Comparison of ENCODE assay signal across 9 cellular contexts in genomic region chr6:142833054-142833453, GRCh38.
DNase-seq lines count a peak whose midpoint lies in the region; ATAC-seq and TF ChIP-seq lines count a peak whose summit lies in the region.
"Had no signal": no experiment of that assay in that cellular context is flagged by ENCODE, and none has a peak within 500 bp of the region (broad histone marks: within the 10 kb centered on the region; RNA-seq: fewer than 3 reads in every experiment).

No MANE protein-coding gene starts in this region.

- POLR2A ChIA-PET in activated CD4-positive, alpha-beta T cell treated with anti-CD3 and anti-CD28 coated beads for 36 hours (lab: Charles Lee), result interaction anchor here (0.7 to 1.0 kb wide), 2 partner anchors 10 to 20 kb away, joined by 3 to 4 read pairs; no protein-coding TSS in a partner anchor
- POLR2A ChIA-PET in RWPE1 (lab: Yijun Ruan, JAX; ENCODE audit: low non-redundant PET), result no interaction called here

- TF ChIP-seq CTCF in RWPE1 (conservative IDR thresholded peaks at IDR 0.05; ENCODE audit: low read depth), result no peak
- no peak for TF ChIP-seq CTCF in smooth muscle cell (IDR thresholded peaks at IDR 0.05; ENCODE audit: borderline replicate concordance, insufficient read depth, poor library complexity, severe bottlenecking)

- H3K4me1 Mint-ChIP-seq in activated CD4-positive, alpha-beta T cell treated with anti-CD3 and anti-CD28 coated beads for 36 hours, result peaks cover 80% of the 10 kb centered on the region

- no peaks in the 10 kb centered on the region for H3F3A ChIP-seq in smooth muscle cell (ENCODE audit: low read depth)

- peak overlapping the region; percentile 75 for H3K4me2 ChIP-seq in smooth muscle cell

- H3K27me3 ChIP-seq in smooth muscle cell (ENCODE audit: low read depth), result no peaks in the 10 kb centered on the region

- H3K27ac Mint-ChIP-seq in activated CD4-positive, alpha-beta T cell treated with anti-CD3 and anti-CD28 coated beads for 36 hours, result peak overlapping the region; percentile 81

- no peaks in the 10 kb centered on the region for H3K36me3 ChIP-seq in smooth muscle cell (ENCODE audit: low read depth)

- H3K27ac ChIP-seq in RWPE1 (no peak overlapping the region), smooth muscle cell (ENCODE audit: low read depth) (peak overlapping the region; percentile 81)

- no peaks in the 10 kb centered on the region for H3K4me1 ChIP-seq in smooth muscle cell (ENCODE audit: low read depth)

- 0% methylated on average over 1 of the region's 1 CpG for WGBS in smooth muscle cell (ENCODE audit: low lambda C conversion rate)

- H3K36me3 Mint-ChIP-seq in activated CD4-positive, alpha-beta T cell treated with anti-CD3 and anti-CD28 coated beads for 36 hours (ENCODE audit: low read depth), result peaks cover 44% of the 10 kb centered on the region

- intact Hi-C loops in activated CD4-positive, alpha-beta T cell treated with anti-CD3 and anti-CD28 coated beads for 36 hours (cut with DNase I, micrococcal nuclease), result loop anchor here in 1 of 2 experiments (1.0 kb wide), 1 partner anchor 11 kb away; no protein-coding TSS in a partner anchor

- peaks cover 11% of the 10 kb centered on the region for H3K79me2 ChIP-seq in smooth muscle cell (ENCODE audit: low read depth)

- peak; percentile 89 for ATAC-seq in activated CD4-positive, alpha-beta T cell treated with anti-CD3 and anti-CD28 coated beads for 36 hours

- no peaks in the 10 kb centered on the region for H3K9me3 ChIP-seq in smooth muscle cell (replicated peaks; ENCODE audit: low read depth)

- H3K4me3 Mint-ChIP-seq in activated CD4-positive, alpha-beta T cell treated with anti-CD3 and anti-CD28 coated beads for 36 hours, result peak overlapping the region; percentile 5

- no peak overlapping the region for H3K4me3 ChIP-seq in smooth muscle cell

- H2AFZ ChIP-seq in smooth muscle cell (ENCODE audit: low read depth), result no peak overlapping the region

- DNase-seq in activated CD4-positive, alpha-beta T cell treated with anti-CD3 and anti-CD28 coated beads for 36 hours, result peak; percentile 65
- DNase-seq in activated CD4-positive, alpha-beta T cell treated with anti-CD3 and anti-CD28 coated beads for 1 hour, result no peak
- DNase-seq in RWPE1 (ENCODE audit: low spot score), result peak; percentile 76
- peak; percentile 68 for DNase-seq in dermis blood vessel endothelial cell
- no peak for DNase-seq in smooth muscle cell (lab: John Stamatoyannopoulos, UW; ENCODE audit: unreplicated experiment)
- DNase-seq in medulla oblongata (ENCODE audit: extremely low spot score), result no peak
- no peak for DNase-seq in activated gamma-delta T cell treated with Interleukin-2 at 50 U/mL for 16 hours
- DNase-seq in DMS53 treated with DMSO at 0.1 percent for 48 hours (lab: John Stamatoyannopoulos, UW; ENCODE audit: unreplicated experiment), result no peak
- DNase-seq: MV-4-11 had no signal

- CTCF ChIA-PET in activated CD4-positive, alpha-beta T cell treated with anti-CD3 and anti-CD28 coated beads for 36 hours (lab: Charles Lee), result interaction anchor here (1.1 to 1.9 kb wide), 4 partner anchors 9 to 58 kb away, joined by 3 to 5 read pairs (median 4); no protein-coding TSS in a partner anchor
- CTCF ChIA-PET in RWPE1 (lab: Yijun Ruan, JAX), result no interaction called here

- H3K27me3 Mint-ChIP-seq in activated CD4-positive, alpha-beta T cell treated with anti-CD3 and anti-CD28 coated beads for 36 hours, result no peaks in the 10 kb centered on the region

- H3K9ac ChIP-seq in smooth muscle cell (ENCODE audit: low read depth), result peak overlapping the region; percentile 7

- no peaks in the 10 kb centered on the region for H4K20me1 ChIP-seq in smooth muscle cell (ENCODE audit: low read depth)

- H3K9me3 Mint-ChIP-seq in activated CD4-positive, alpha-beta T cell treated with anti-CD3 and anti-CD28 coated beads for 36 hours (ENCODE audit: low read depth), result peaks cover 6% of the 10 kb centered on the region

Comparison
In these comparisons a context has a peak if more than half of its experiments do, and no peak if none do; other contexts are left out.
1. DNase-seq: peak in activated CD4-positive, alpha-beta T cell treated with anti-CD3 and anti-CD28 coated beads for 36 hours (single experiment), RWPE1 (single experiment) and dermis blood vessel endothelial cell (single experiment); none in activated CD4-positive, alpha-beta T cell treated with anti-CD3 and anti-CD28 coated beads for 1 hour (single experiment), smooth muscle cell (single experiment), medulla oblongata (single experiment), activated gamma-delta T cell treated with Interleukin-2 at 50 U/mL for 16 hours (single experiment) and DMS53 treated with DMSO at 0.1 percent for 48 hours (single experiment).